In the genomic region with DNA sequence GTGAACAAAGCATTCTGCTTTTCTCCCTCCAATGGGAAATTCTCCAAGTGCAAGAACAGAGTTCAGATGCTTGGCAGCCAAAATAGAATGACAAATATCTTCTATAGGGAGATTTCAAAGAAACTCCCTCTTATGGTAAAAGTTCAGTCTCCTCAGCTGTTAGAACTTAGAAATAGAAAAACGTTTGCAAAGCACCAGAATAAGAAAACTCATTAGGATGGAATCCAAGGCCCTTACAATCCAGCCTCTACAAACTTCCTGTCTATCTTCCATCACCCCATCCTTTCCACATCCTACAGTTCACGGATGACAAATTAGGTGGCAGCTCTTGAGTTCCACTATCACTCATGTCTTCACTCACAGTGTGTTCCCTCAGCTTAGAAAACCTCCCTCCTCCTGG, we compare ENCODE assay signal across 14 cellular contexts. TPM values are rescaled to one million over a fixed set of nuclear protein-coding genes. Genes with fewer than 3 reads are reported as not detected.
DNase-seq lines count a peak whose midpoint lies in the region; ATAC-seq and TF ChIP-seq lines count a peak whose summit lies in the region.
"Had no signal": no experiment of that assay in that cellular context is flagged by ENCODE, and none has a peak within 500 bp of the region (broad histone marks: within the 10 kb centered on the region; RNA-seq: fewer than 3 reads in every experiment).

No MANE protein-coding gene starts in this region.

- H3K4me1 ChIP-seq in cardiac muscle cell (ENCODE audit: low read depth) (peaks cover 15% of the 10 kb centered on the region), psoas muscle (peaks cover 47% of the 10 kb centered on the region)

- 9 to 19% (median 10%) methylated on average over 2 of the region's 2 CpGs for WGBS in psoas muscle, 3 donors

- H3K27ac ChIP-seq in cardiac muscle cell (peak overlapping the region; percentile 72), psoas muscle (peak overlapping the region; percentile 78)
- H3K27ac ChIP-seq: HL-60 had no signal

- no peaks in the 10 kb centered on the region for H3K9me3 Mint-ChIP-seq in activated naive CD8-positive, alpha-beta T cell treated with anti-CD3 and anti-CD28 coated beads for 36 hours

- intact Hi-C loops in Right ventricle myocardium inferior (cut with DNase I), result no loop called here
- intact Hi-C loops in cardiac septum (cut with DNase I), result no loop called here
- intact Hi-C loops in psoas muscle (cut with DNase I), result no loop called here

- ATAC-seq in Right ventricle myocardium inferior (peak; percentile 72), psoas muscle (peak; percentile 29 to 73 (median 68)), HG03571 (IDR thresholded peaks at IDR 0.05; ENCODE audit: unreplicated experiment) (no peak)

- H3K4me3 Mint-ChIP-seq in activated naive CD8-positive, alpha-beta T cell treated with anti-CD3 and anti-CD28 coated beads for 36 hours, result no peak overlapping the region

- H3K36me3 Mint-ChIP-seq in activated naive CD8-positive, alpha-beta T cell treated with anti-CD3 and anti-CD28 coated beads for 36 hours, result no peaks in the 10 kb centered on the region

- TF ChIP-seq CTCF in cardiac muscle cell (IDR thresholded peaks at IDR 0.05; ENCODE audit: low read depth, low read length) (no peak), psoas muscle (IDR thresholded peaks at IDR 0.05) (no peak)

- H3K9me3 ChIP-seq in cardiac muscle cell (ENCODE audit: low read depth) (no peaks in the 10 kb centered on the region), psoas muscle (no peaks in the 10 kb centered on the region)

- no peaks in the 10 kb centered on the region for H3K27me3 Mint-ChIP-seq in activated naive CD8-positive, alpha-beta T cell treated with anti-CD3 and anti-CD28 coated beads for 36 hours

- no peaks in the 10 kb centered on the region for H3K4me1 Mint-ChIP-seq in activated naive CD8-positive, alpha-beta T cell treated with anti-CD3 and anti-CD28 coated beads for 36 hours

- H3K27me3 ChIP-seq in cardiac muscle cell, result no peaks in the 10 kb centered on the region
- no peaks in the 10 kb centered on the region for H3K27me3 ChIP-seq in psoas muscle (ENCODE audit: insufficient read depth in 3 of 3, low read length in 2 of 3)

- H3K36me3 ChIP-seq in cardiac muscle cell (no peaks in the 10 kb centered on the region), psoas muscle (ENCODE audit: insufficient read depth in 1 of 2, low read depth in 1 of 2) (no peaks in the 10 kb centered on the region)

- DNase-seq in Right ventricle myocardium inferior (ENCODE audit: missing footprints) (no peak), cardiac septum (ENCODE audit: low spot score) (no peak), cardiac muscle cell (ENCODE audit: low read depth in 1 of 2, low spot score in 1 of 2) (peak; percentile 35 to 52), psoas muscle (no peak), HCEC 1CT (no peak), iPS-NIHi11 (ENCODE audit: low spot score) (no peak)
- DNase-seq in activated naive CD8-positive, alpha-beta T cell treated with anti-CD3 and anti-CD28 coated beads for 36 hours, result no peak
- DNase-seq: activated CD8-positive, alpha-beta memory T cell treated with anti-CD3 and anti-CD28 coated beads, Interleukin-2, amount 50 U/mL, for 48 hours; NCI-H1417 treated with DMSO at 0.1 percent for 48 hours; OCI-M1; T1000 had no signal

- no peak overlapping the region for H3K27ac Mint-ChIP-seq in activated naive CD8-positive, alpha-beta T cell treated with anti-CD3 and anti-CD28 coated beads for 36 hours

- H3K4me3 ChIP-seq in cardiac muscle cell (no peak overlapping the region), psoas muscle (no peak overlapping the region)

RNA-seq across cellular contexts. Expression of a gene that starts 25.7 kb away (rescaled TPM):
- total RNA-seq in Right ventricle myocardium inferior (7.8 TPM), cardiac septum (7.5 TPM), cardiac muscle cell (11.2 and 13.4 TPM in 2 replicates), psoas muscle (10 to 100 TPM in 3 of 4 donors, 1 to 10 TPM in 1; 1.0 to 14.3 (median 13.3) TPM)
- polyA plus RNA-seq in cardiac muscle cell (7.2 and 13.5 TPM in 2 replicates), psoas muscle (10 to 100 TPM in 1 of 3 donors, 1 to 10 TPM in 2; 1.4 to 31.7 (median 6.5) TPM)
- total RNA-seq in activated naive CD8-positive, alpha-beta T cell treated with anti-CD3 and anti-CD28 coated beads for 36 hours, result under 1 TPM in 1 of 2 experiments, not detected in 1; 0.21 TPM
- total RNA-seq: G401 had no signal

Comparison
In these comparisons a context has a peak if more than half of its experiments do, and no peak if none do; other contexts are left out.
1. DNase-seq: peak in cardiac muscle cell (2 of 2); none in Right ventricle myocardium inferior (single experiment), cardiac septum (single experiment), psoas muscle (0 of 2), HCEC 1CT (single experiment), iPS-NIHi11 (single experiment) and activated naive CD8-positive, alpha-beta T cell treated with anti-CD3 and anti-CD28 coated beads for 36 hours (single experiment).